In genomic region chr22:37027556-37027955, GRCh38 we compare ENCODE assay signal across 24 cellular contexts. TPM values are rescaled to one million over a fixed set of nuclear protein-coding genes. Genes with fewer than 3 reads are reported as not detected.
DNase-seq lines count a peak whose midpoint lies in the region; ATAC-seq, FAIRE-seq and TF ChIP-seq lines count a peak whose summit lies in the region.
"Had no signal": no experiment of that assay in that cellular context is flagged by ENCODE, and none has a peak within 500 bp of the region (broad histone marks: within the 10 kb centered on the region; RNA-seq: fewer than 3 reads in every experiment).

No MANE protein-coding gene starts in this region.

- H3K4me1 Mint-ChIP-seq in stimulated activated effector memory CD8-positive, alpha-beta T cell treated with anti-CD3 and anti-CD28 coated beads, Interleukin-12 subunit alpha, Interleukin-12 subunit beta, amount 100 ng/mL, for 72 hours = peaks cover 5% of the 10 kb centered on the region

- in situ Hi-C loops in HepG2 (cut with HindIII; ENCODE audit: extremely low pct_ligation_motif_present, low pct_unique_long_range_greater_than_20kb) = no loop called here

- peaks cover 22% of the 10 kb centered on the region for H3K79me2 ChIP-seq in HepG2 (ENCODE audit: insufficient read depth, low read length)

- H3K9ac ChIP-seq in HepG2 (ENCODE audit: insufficient read depth, low read depth, low read length) (no peak overlapping the region), mucosa of stomach (ENCODE audit: low read length) (peak overlapping the region; percentile 9)
- H3K9ac ChIP-seq: BLaER1 had no signal

- TF ChIP-seq EP300 in HepG2 (IDR thresholded peaks at IDR 0.05; ENCODE audit: low read depth in 2 of 2, low read length in 2 of 2) (no peak), HepG2 (CRISPR knock-in tag; IDR thresholded peaks at IDR 0.05; ENCODE audit: borderline replicate concordance) (no peak)

- H4K20me1 ChIP-seq in HepG2 (ENCODE audit: insufficient read depth, low read length) = no peaks in the 10 kb centered on the region

- no peak overlapping the region for H3K4me2 ChIP-seq in HepG2 (ENCODE audit: low read depth, low read length)
- H3K4me2 ChIP-seq: A549, BLaER1 had no signal

- no peaks in the 10 kb centered on the region for H3K27me3 ChIP-seq in HepG2 (ENCODE audit: control insufficient read depth in 1 of 2, insufficient read depth in 2 of 2, low read length in 2 of 2)
- H3K27me3 ChIP-seq in right lobe of liver = no peaks in the 10 kb centered on the region
- H3K27me3 ChIP-seq in mucosa of stomach (ENCODE audit: control insufficient read depth, insufficient read depth, low read length) = no peaks in the 10 kb centered on the region
- H3K27me3 ChIP-seq: BE2C, BLaER1 had no signal

- H3K27ac Mint-ChIP-seq in stimulated activated effector memory CD8-positive, alpha-beta T cell treated with anti-CD3 and anti-CD28 coated beads, Interleukin-12 subunit alpha, Interleukin-12 subunit beta, amount 100 ng/mL, for 72 hours = peak overlapping the region; percentile 26
- H3K27ac Mint-ChIP-seq: CD14-positive monocyte; CD4-positive, alpha-beta memory T cell had no signal

- no peak overlapping the region for H3K4me3 Mint-ChIP-seq in stimulated activated effector memory CD8-positive, alpha-beta T cell treated with anti-CD3 and anti-CD28 coated beads, Interleukin-12 subunit alpha, Interleukin-12 subunit beta, amount 100 ng/mL, for 72 hours
- H3K4me3 Mint-ChIP-seq: CD14-positive monocyte; CD4-positive, alpha-beta memory T cell; CD4-positive, CD25-positive, alpha-beta regulatory T cell had no signal

- no peak for TF ChIP-seq CTCF in HepG2 (CRISPR knock-in tag; IDR thresholded peaks at IDR 0.05)
- TF ChIP-seq CTCF in right lobe of liver (IDR thresholded peaks at IDR 0.05) = no peak
- TF ChIP-seq CTCF in RWPE1 (conservative IDR thresholded peaks at IDR 0.05; ENCODE audit: low read depth) = no peak

- H3K4me3 ChIP-seq in HepG2 (replicated peaks in 1 of 3; ENCODE audit: insufficient read depth in 1 of 3, low read depth in 2 of 3, low read length in 3 of 3) = no peak overlapping the region
- no peak overlapping the region for H3K4me3 ChIP-seq in right lobe of liver
- no peak overlapping the region for H3K4me3 ChIP-seq in mucosa of stomach (ENCODE audit: low read length)
- H3K4me3 ChIP-seq: A549, BLaER1 had no signal

- no peak for FAIRE-seq in HepG2 (lab: Jason Lieb, UNC)
- FAIRE-seq: A549, D721Med, G401.6, GM12891, GM19239 had no signal

- intact Hi-C loops in HepG2 (cut with micrococcal nuclease; ENCODE audit: unreplicated experiment) (no loop called here), right lobe of liver (cut with DNase I) (no loop called here)

- no peak overlapping the region for H2AFZ ChIP-seq in HepG2 (ENCODE audit: low read length)

- H3K27ac ChIP-seq in HepG2 (ENCODE audit: extremely low read length, insufficient read depth, low read length) (peak overlapping the region; percentile 15), right lobe of liver (peak overlapping the region in 1 of 3 donors; percentile 95), RWPE1 (peak overlapping the region; percentile 30)
- H3K27ac ChIP-seq: 22Rv1, A549, BLaER1 had no signal

- POLR2A ChIA-PET in HepG2 (lab: Yijun Ruan, JAX) (interaction anchor here (1.0 to 13.3 kb wide), 3 partner anchors 9 to 16 kb away, joined by 3 to 383 read pairs (median 6); partner anchors contain the start of genes MPST and TST), RWPE1 (lab: Yijun Ruan, JAX; ENCODE audit: low non-redundant PET) (no interaction called here)

- no peak for TF ChIP-seq POLR2A in HepG2 (IDR thresholded peaks at IDR 0.05; ENCODE audit: insufficient read depth in 1 of 2, low read depth in 2 of 2, low read length in 2 of 2)
- TF ChIP-seq POLR2A in right lobe of liver (IDR thresholded peaks at IDR 0.05) = no peak

- BruUV-seq in HepG2 (replicated peaks; lab: Mats Ljungman, UMichigan) = TSS peak; percentile 5

- TF ChIP-seq RAD21 in HepG2 (CRISPR knock-in tag; IDR thresholded peaks at IDR 0.05) = no peak

- H3K4me1 ChIP-seq in HepG2 (ENCODE audit: insufficient read depth, low read length) = peaks cover 97% of the 10 kb centered on the region
- H3K4me1 ChIP-seq in right lobe of liver = peaks cover 0 to 79% (median 34%) of the 10 kb centered on the region in 4 donors
- H3K4me1 ChIP-seq in mucosa of stomach (ENCODE audit: control insufficient read depth, insufficient read depth, low read length) = peaks cover 46% of the 10 kb centered on the region
- H3K4me1 ChIP-seq: BE2C had no signal

- H3K36me3 Mint-ChIP-seq in stimulated activated effector memory CD8-positive, alpha-beta T cell treated with anti-CD3 and anti-CD28 coated beads, Interleukin-12 subunit alpha, Interleukin-12 subunit beta, amount 100 ng/mL, for 72 hours = peaks cover 19% of the 10 kb centered on the region
- H3K36me3 Mint-ChIP-seq: CD4-positive, alpha-beta memory T cell had no signal

- DNase-seq in HepG2 (ENCODE audit: low spot score) = no peak
- DNase-seq in right lobe of liver = no peak
- no peak for DNase-seq in RWPE1 (ENCODE audit: low spot score)
- DNase-seq in stimulated activated effector memory CD8-positive, alpha-beta T cell treated with anti-CD3 and anti-CD28 coated beads, Interleukin-12 subunit alpha, Interleukin-12 subunit beta, amount 100 ng/mL, for 72 hours (ENCODE audit: low spot score in 2 of 2) = no peak
- no peak for DNase-seq in AG08396 (ENCODE audit: low spot score)
- no peak for DNase-seq in NCI-H1105 treated with DMSO at 0.1 percent for 48 hours (lab: John Stamatoyannopoulos, UW)
- DNase-seq: BE2C; C1 segment of cervical spinal cord; Caco-2; Calu3; CD4-positive, alpha-beta memory T cell; CD4-positive, CD25-positive, alpha-beta regulatory T cell; DMS79 treated with DMSO at 0.1 percent for 48 hours; GF-D8 had no signal

- WGBS in HepG2 (ENCODE audit: low lambda C conversion rate) = 88% methylated on average over 7 of the region's 7 CpGs
- 58% methylated on average over 7 of the region's 7 CpGs for WGBS in right lobe of liver (ENCODE audit: insufficient coverage, low coverage, low lambda C conversion rate, missing lambda C conversion rate)

- no peaks in the 10 kb centered on the region for H3K9me3 ChIP-seq in HepG2 (ENCODE audit: low read length)
- H3K9me3 ChIP-seq in right lobe of liver = no peaks in the 10 kb centered on the region
- no peaks in the 10 kb centered on the region for H3K9me3 ChIP-seq in mucosa of stomach (ENCODE audit: control insufficient read depth, low read length)
- H3K9me3 ChIP-seq: A549, BE2C, BLaER1, Caco-2 had no signal

- no peak for ATAC-seq in HepG2
- ATAC-seq in right lobe of liver = no peak
- no peak for ATAC-seq in stimulated activated effector memory CD8-positive, alpha-beta T cell treated with anti-CD3 and anti-CD28 coated beads, Interleukin-12 subunit alpha, Interleukin-12 subunit beta, amount 100 ng/mL, for 72 hours
- ATAC-seq in HG03135 (IDR thresholded peaks at IDR 0.05; ENCODE audit: unreplicated experiment) = no peak
- ATAC-seq: A549 had no signal

- no peaks in the 10 kb centered on the region for H3K9me3 Mint-ChIP-seq in stimulated activated effector memory CD8-positive, alpha-beta T cell treated with anti-CD3 and anti-CD28 coated beads, Interleukin-12 subunit alpha, Interleukin-12 subunit beta, amount 100 ng/mL, for 72 hours
- H3K9me3 Mint-ChIP-seq: CD14-positive monocyte; CD4-positive, CD25-positive, alpha-beta regulatory T cell had no signal

- H3K36me3 ChIP-seq in HepG2 (replicated peaks in 1 of 2; ENCODE audit: control insufficient read depth in 1 of 2, insufficient read depth in 2 of 2, low read length in 2 of 2) (peaks cover 13 to 41% of the 10 kb centered on the region in 2 experiments), right lobe of liver (peaks cover 0 to 43% (median 21%) of the 10 kb centered on the region in 4 donors), mucosa of stomach (ENCODE audit: control insufficient read depth, insufficient read depth, low read length) (peaks cover 6% of the 10 kb centered on the region)

- CTCF ChIA-PET in HepG2 (lab: Yijun Ruan, JAX; ENCODE audit: low intra/inter-chr PET ratio, low total read pairs) = no interaction called here
- CTCF ChIA-PET in RWPE1 (lab: Yijun Ruan, JAX) = no interaction called here

RNA-seq across cellular contexts. Expression of gene MPST, which starts 8.0 kb away (rescaled TPM):
- total RNA-seq in HepG2 (2016; rRNA removed; fragmentation: Illumina TruSeq; extraction: Trizol) (94.8 and 133 TPM in 2 replicates), right lobe of liver (100 to 1,000 TPM; 153 to 301 (median 214) TPM)
- total RNA-seq in HepG2 (2016; cell fraction: cytosol; rRNA removed; fragmentation: Illumina TruSeq; extraction: Trizol; ENCODE audit: low read depth) = 214 and 241 TPM in 2 replicates
- 83.9 and 129 TPM in 2 replicates for total RNA-seq in HepG2 (2016; cell fraction: insoluble cytoplasmic fraction; rRNA removed; fragmentation: Illumina TruSeq; extraction: Trizol)
- total RNA-seq in HepG2 (2016; cell fraction: membrane; rRNA removed; fragmentation: Illumina TruSeq; extraction: Trizol) = 236 and 281 TPM in 2 replicates
- total RNA-seq in HepG2 (2016; cell fraction: nucleus; rRNA removed; fragmentation: Illumina TruSeq; extraction: Trizol) = 43.0 and 55.9 TPM in 2 replicates
- 141 and 191 TPM in 2 replicates for polyA plus RNA-seq in HepG2 (2011; rRNA removed)
- polyA plus RNA-seq in HepG2 (2011; cell fraction: cytosol; rRNA removed) = 159 and 302 TPM in 2 replicates
- polyA plus RNA-seq in HepG2 (2011; cell fraction: nucleus; rRNA removed) = 297 and 319 TPM in 2 replicates
- 112 and 147 TPM in 2 replicates for polyA plus RNA-seq in HepG2 (2012)
- polyA plus RNA-seq in HepG2 (2016; cell fraction: cytosol; fragmentation: Illumina TruSeq; extraction: Trizol; ENCODE audit: low read depth) = 221 and 245 TPM in 2 replicates
- 107 and 116 TPM in 2 replicates for polyA plus RNA-seq in HepG2 (2016; cell fraction: insoluble cytoplasmic fraction; fragmentation: Illumina TruSeq; extraction: Trizol; ENCODE audit: low read depth)
- 209 and 227 TPM in 2 replicates for polyA plus RNA-seq in HepG2 (2016; cell fraction: membrane; fragmentation: Illumina TruSeq; extraction: Trizol; ENCODE audit: low read depth)
- 107 and 117 TPM in 2 replicates for polyA plus RNA-seq in HepG2 (2016; cell fraction: nucleus; fragmentation: Illumina TruSeq; extraction: Trizol; ENCODE audit: insufficient read depth, low read depth)
- 17.7 and 144 TPM in 2 replicates for polyA minus RNA-seq in HepG2 (2011; rRNA and poly(A)+ RNA removed; ENCODE audit: low replicate concordance)
- 94.1 and 104 TPM in 2 replicates for polyA minus RNA-seq in HepG2 (2011; cell fraction: cytosol; rRNA and poly(A)+ RNA removed)
- polyA minus RNA-seq in HepG2 (2011; cell fraction: nucleus; rRNA and poly(A)+ RNA removed) = 39.0 and 46.2 TPM in 2 replicates

RNA-seq across cellular contexts. Expression of gene TST, which starts 8.3 kb away (rescaled TPM):
- total RNA-seq in HepG2 (2016; rRNA removed; fragmentation: Illumina TruSeq; extraction: Trizol) = 44.1 and 44.6 TPM in 2 replicates
- 13.7 and 15.5 TPM in 2 replicates for total RNA-seq in HepG2 (2016; cell fraction: cytosol; rRNA removed; fragmentation: Illumina TruSeq; extraction: Trizol; ENCODE audit: low read depth)
- 40.1 and 44.0 TPM in 2 replicates for total RNA-seq in HepG2 (2016; cell fraction: insoluble cytoplasmic fraction; rRNA removed; fragmentation: Illumina TruSeq; extraction: Trizol)
- total RNA-seq in HepG2 (2016; cell fraction: membrane; rRNA removed; fragmentation: Illumina TruSeq; extraction: Trizol) = 17.1 and 24.3 TPM in 2 replicates
- total RNA-seq in HepG2 (2016; cell fraction: nucleus; rRNA removed; fragmentation: Illumina TruSeq; extraction: Trizol) = 22.6 and 23.7 TPM in 2 replicates
- 63.6 and 86.4 TPM in 2 replicates for polyA plus RNA-seq in HepG2 (2011; rRNA removed)
- 76.5 and 98.4 TPM in 2 replicates for polyA plus RNA-seq in HepG2 (2011; cell fraction: cytosol; rRNA removed)
- 54.5 and 63.2 TPM in 2 replicates for polyA plus RNA-seq in HepG2 (2011; cell fraction: nucleus; rRNA removed)
- 53.9 and 67.5 TPM in 2 replicates for polyA plus RNA-seq in HepG2 (2012)
- polyA plus RNA-seq in HepG2 (2016; cell fraction: cytosol; fragmentation: Illumina TruSeq; extraction: Trizol; ENCODE audit: low read depth) = 13.5 and 13.9 TPM in 2 replicates
- 41.1 and 43.9 TPM in 2 replicates for polyA plus RNA-seq in HepG2 (2016; cell fraction: insoluble cytoplasmic fraction; fragmentation: Illumina TruSeq; extraction: Trizol; ENCODE audit: low read depth)
- 14.3 and 18.2 TPM in 2 replicates for polyA plus RNA-seq in HepG2 (2016; cell fraction: membrane; fragmentation: Illumina TruSeq; extraction: Trizol; ENCODE audit: low read depth)
- 31.5 and 36.8 TPM in 2 replicates for polyA plus RNA-seq in HepG2 (2016; cell fraction: nucleus; fragmentation: Illumina TruSeq; extraction: Trizol; ENCODE audit: insufficient read depth, low read depth)
- 30.9 and 77.7 TPM in 2 replicates for polyA minus RNA-seq in HepG2 (2011; rRNA and poly(A)+ RNA removed; ENCODE audit: low replicate concordance)
- polyA minus RNA-seq in HepG2 (2011; cell fraction: cytosol; rRNA and poly(A)+ RNA removed) = 20.6 and 23.0 TPM in 2 replicates
- 24.1 and 24.4 TPM in 2 replicates for polyA minus RNA-seq in HepG2 (2011; cell fraction: nucleus; rRNA and poly(A)+ RNA removed)
- 100 to 1,000 TPM; 223 to 355 (median 321) TPM for total RNA-seq in right lobe of liver
- total RNA-seq: CD4-positive, CD25-positive, alpha-beta regulatory T cell had no signal

RNA-seq across cellular contexts. Expression of gene KCTD17, which starts 24.0 kb away (rescaled TPM):
- total RNA-seq in HepG2 (2016; rRNA removed; fragmentation: Illumina TruSeq; extraction: Trizol) = 4.5 and 5.3 TPM in 2 replicates
- total RNA-seq in HepG2 (2016; cell fraction: cytosol; rRNA removed; fragmentation: Illumina TruSeq; extraction: Trizol; ENCODE audit: low read depth) = 2.1 and 2.4 TPM in 2 replicates
- total RNA-seq in HepG2 (2016; cell fraction: insoluble cytoplasmic fraction; rRNA removed; fragmentation: Illumina TruSeq; extraction: Trizol) = 3.3 and 4.9 TPM in 2 replicates
- 3.7 and 3.8 TPM in 2 replicates for total RNA-seq in HepG2 (2016; cell fraction: membrane; rRNA removed; fragmentation: Illumina TruSeq; extraction: Trizol)
- 2.9 and 4.4 TPM in 2 replicates for total RNA-seq in HepG2 (2016; cell fraction: nucleus; rRNA removed; fragmentation: Illumina TruSeq; extraction: Trizol)
- 11.7 and 17.4 TPM in 2 replicates for polyA plus RNA-seq in HepG2 (2011; rRNA removed)
- 11.0 and 11.5 TPM in 2 replicates for polyA plus RNA-seq in HepG2 (2011; cell fraction: cytosol; rRNA removed)
- polyA plus RNA-seq in HepG2 (2011; cell fraction: nucleus; rRNA removed) = 52.2 and 53.1 TPM in 2 replicates
- polyA plus RNA-seq in HepG2 (2012) = 5.3 and 11.6 TPM in 2 replicates
- 2.5 and 3.1 TPM in 2 replicates for polyA plus RNA-seq in HepG2 (2016; cell fraction: cytosol; fragmentation: Illumina TruSeq; extraction: Trizol; ENCODE audit: low read depth)
- 4.6 and 5.0 TPM in 2 replicates for polyA plus RNA-seq in HepG2 (2016; cell fraction: insoluble cytoplasmic fraction; fragmentation: Illumina TruSeq; extraction: Trizol; ENCODE audit: low read depth)
- polyA plus RNA-seq in HepG2 (2016; cell fraction: membrane; fragmentation: Illumina TruSeq; extraction: Trizol; ENCODE audit: low read depth) = 2.8 and 4.0 TPM in 2 replicates
- 5.0 and 5.9 TPM in 2 replicates for polyA plus RNA-seq in HepG2 (2016; cell fraction: nucleus; fragmentation: Illumina TruSeq; extraction: Trizol; ENCODE audit: insufficient read depth, low read depth)
- polyA minus RNA-seq in HepG2 (2011; rRNA and poly(A)+ RNA removed; ENCODE audit: low replicate concordance) = 0.28 and 24.0 TPM in 2 replicates
- polyA minus RNA-seq in HepG2 (2011; cell fraction: cytosol; rRNA and poly(A)+ RNA removed) = 4.6 and 5.1 TPM in 2 replicates
- polyA minus RNA-seq in HepG2 (2011; cell fraction: nucleus; rRNA and poly(A)+ RNA removed) = 6.8 and 7.3 TPM in 2 replicates
- total RNA-seq in right lobe of liver = 1 to 10 TPM; 2.0 to 9.7 (median 4.4) TPM
